1 cellular context compared by ENCODE assay signal in the genomic region with DNA sequence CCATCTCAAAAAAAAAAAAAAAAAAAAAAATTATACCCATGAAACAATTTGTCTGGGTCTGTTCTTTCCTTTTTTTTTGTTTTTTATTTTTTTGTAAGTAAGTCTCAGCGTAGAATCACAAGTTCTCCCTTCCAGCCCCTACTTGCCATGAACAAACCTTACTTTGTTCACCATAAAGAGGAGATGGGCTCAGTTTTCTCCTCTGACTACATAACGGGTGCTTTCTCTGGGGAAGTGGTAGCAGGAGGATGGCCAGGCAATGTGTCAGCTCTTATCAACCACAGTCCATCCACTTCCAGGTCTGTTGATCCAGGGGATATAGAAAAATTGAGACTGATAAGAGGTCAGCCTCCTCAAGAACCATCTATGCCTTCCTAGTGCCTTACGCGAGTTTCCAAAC.
TF ChIP-seq lines count a peak whose summit lies in the region.

No MANE protein-coding gene starts in this region.

TF ChIP-seq in endothelial cell of umbilical vein, 7 proteins besides CTCF, POLR2A, EP300 and RAD21:
- TF ChIP-seq MYC (IDR thresholded peaks at IDR 0.05; ENCODE audit: low read depth, low read length) (no peak), FOS (IDR thresholded peaks at IDR 0.05; ENCODE audit: borderline replicate concordance, insufficient read depth, low read length) (no peak), EZH2 (IDR thresholded peaks at IDR 0.05; ENCODE audit: borderline replicate concordance, low read depth, low read length, severe bottlenecking) (no peak), GATA2 (IDR thresholded peaks at IDR 0.05; ENCODE audit: insufficient read depth, insufficient read length, low read depth, low read length) (no peak), JUN (IDR thresholded peaks at IDR 0.05; ENCODE audit: borderline replicate concordance, insufficient read depth, insufficient read length, low read depth) (no peak), POLR2AphosphoS5 (IDR thresholded peaks at IDR 0.05; ENCODE audit: insufficient read depth, low read depth, low read length) (no peak)
- TF ChIP-seq, protein P1, sequence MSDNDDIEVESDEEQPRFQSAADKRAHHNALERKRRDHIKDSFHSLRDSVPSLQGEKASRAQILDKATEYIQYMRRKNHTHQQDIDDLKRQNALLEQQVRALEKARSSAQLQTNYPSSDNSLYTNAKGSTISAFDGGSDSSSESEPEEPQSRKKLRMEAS (IDR thresholded peaks at IDR 0.05; ENCODE audit: insufficient read depth, insufficient read length), result no peak
